Comparison of ENCODE assay signal across 34 cellular contexts in genomic region chrX:78437621-78438020, GRCh38.
"Had no signal": no experiment of that assay in that cellular context is flagged by ENCODE, and none has a peak within 500 bp of the region (broad histone marks: within the 10 kb centered on the region; RNA-seq: fewer than 3 reads in every experiment).

No MANE protein-coding gene starts in this region.

- H3K27me3 ChIP-seq: MG63 had no signal

- DNase-seq: Karpas-422, Kasumi-1, MG63, MM.1S, MV-4-11, NCI-H1048, NCI-H1092, NCI-H1092 treated with DMSO at 0.1 percent for 48 hours, NCI-H1105, NCI-H1105 treated with DMSO at 0.1 percent for 48 hours, NCI-H1417, NCI-H1417 treated with DMSO at 0.1 percent for 48 hours, NCI-H1436, NCI-H1436 treated with DMSO at 0.1 percent for 48 hours, NCI-H146, NCI-H1694, NCI-H1694 treated with DMSO at 0.1 percent for 48 hours, NCI-H187, NCI-H187 treated with DMSO at 0.1 percent for 48 hours, NCI-H1930, NCI-H2029, NCI-H2029 treated with DMSO at 0.1 percent for 48 hours, NCI-H2081, NCI-H2081 treated with DMSO at 0.1 percent for 48 hours, NCI-H2107, NCI-H2171, NCI-H2171 treated with DMSO at 0.1 percent for 48 hours, NCI-H2227 treated with DMSO at 0.1 percent for 48 hours, NCI-H226, NCI-H345, NCI-H446, NCI-H446 treated with DMSO at 0.1 percent for 48 hours, NCI-H510A had no signal

- H3K4me3 ChIP-seq: MG63 had no signal

- H3K36me3 ChIP-seq: MG63 had no signal

- H3K4me2 ChIP-seq: KMS-11 had no signal

- H3K9me3 ChIP-seq: MG63 had no signal

- H3K9ac ChIP-seq: KMS-11 had no signal

- H3K27ac ChIP-seq: KMS-11 had no signal
